2 cellular contexts compared by ENCODE assay signal in genomic region chr15:34818531-34818930, GRCh38.
TF ChIP-seq lines count a peak whose summit lies in the region.

No MANE protein-coding gene starts in this region.

TF ChIP-seq in IMR-90, 13 proteins besides CTCF, POLR2A, EP300 and RAD21:
- TF ChIP-seq FOS (IDR thresholded peaks at IDR 0.05; ENCODE audit: low read depth, low read length): 0 out of 2 replicates have a peak, but pooled peaks have one; percentile 5
- TF ChIP-seq MAFK (IDR thresholded peaks at IDR 0.05; ENCODE audit: low read depth, low read length): peak; percentile 37; the same call in 1 of the 2 replicates
- TF ChIP-seq CEBPB (IDR thresholded peaks at IDR 0.05; ENCODE audit: low read depth, low read length): peak; percentile 14; the same call in 1 of the 2 replicates
- TF ChIP-seq RCOR1 (IDR thresholded peaks at IDR 0.05; ENCODE audit: insufficient replicate concordance, low read length): no peak

TF ChIP-seq in H1, 55 proteins besides CTCF, POLR2A, EP300 and RAD21:
- TF ChIP-seq TAF7 (optimal IDR thresholded peaks at IDR 0.05; ENCODE audit: borderline replicate concordance, low read depth, low read length): no peak
- TF ChIP-seq TCF12 (IDR thresholded peaks at IDR 0.05; ENCODE audit: low read depth, low read length): no peak
- TF ChIP-seq TAF1 (IDR thresholded peaks at IDR 0.05; ENCODE audit: low read depth, low read length): no peak
- TF ChIP-seq EZH2 (IDR thresholded peaks at IDR 0.05; ENCODE audit: low read depth, low read length, severe bottlenecking): no peak
- TF ChIP-seq SUZ12 (IDR thresholded peaks at IDR 0.05; ENCODE audit: low read length): no peak
- TF ChIP-seq GABPA (IDR thresholded peaks at IDR 0.05; ENCODE audit: borderline replicate concordance, insufficient read depth, low read length): no peak
- TF ChIP-seq CTBP2 (IDR thresholded peaks at IDR 0.05; ENCODE audit: borderline replicate concordance, insufficient read depth, insufficient read length, low read length): no peak
- no peak for TF ChIP-seq BRCA1 (IDR thresholded peaks at IDR 0.05; ENCODE audit: low read depth, low read length)
- TF ChIP-seq SP1 (IDR thresholded peaks at IDR 0.05; ENCODE audit: low read depth, low read length): no peak
- TF ChIP-seq CHD7 (IDR thresholded peaks at IDR 0.05; ENCODE audit: insufficient replicate concordance, low read length): no peak
- TF ChIP-seq SP4 (IDR thresholded peaks at IDR 0.05; ENCODE audit: low read length): no peak
- no peak for TF ChIP-seq BACH1 (IDR thresholded peaks at IDR 0.05; ENCODE audit: low read length)
